ENCODE assay signal across 8 cellular contexts in the genomic region with DNA sequence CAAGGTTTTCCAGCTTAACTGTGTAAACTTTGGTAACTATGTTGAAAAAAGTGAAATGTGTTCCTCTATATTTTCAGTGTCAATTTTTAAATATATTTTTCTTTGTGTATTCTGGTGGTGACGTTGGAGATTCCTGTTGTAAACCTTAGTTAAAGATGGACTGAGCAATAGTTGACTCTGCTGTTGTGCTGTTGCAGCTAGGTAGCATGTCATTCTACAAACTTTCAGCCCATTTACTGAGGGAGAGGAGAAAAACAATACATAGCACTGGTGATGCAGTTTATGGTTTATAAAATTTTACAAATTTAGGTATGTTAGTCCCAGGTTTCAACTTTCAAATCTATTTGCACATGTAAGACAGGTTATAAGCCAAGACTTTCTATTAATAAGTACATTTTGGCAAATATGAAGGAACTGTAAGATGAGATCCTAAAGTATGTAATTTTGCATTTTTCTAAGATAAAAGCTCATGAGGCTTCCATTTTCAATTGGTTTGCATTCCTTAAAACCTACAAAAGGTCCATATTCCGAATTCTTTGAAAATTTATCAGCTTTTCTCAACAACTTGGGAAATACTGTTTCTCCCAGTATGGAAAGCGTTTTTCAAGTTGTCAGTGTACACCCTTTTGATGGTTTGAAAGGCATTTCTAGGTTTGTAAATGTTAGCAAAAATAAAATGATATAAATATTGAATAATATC. TPM values are rescaled to one million over a fixed set of nuclear protein-coding genes. Genes with fewer than 3 reads are reported as not detected.
A peak's percentile ranks its signal among the peaks of the same experiment; 100 is the strongest.
DNase-seq lines count a peak whose midpoint lies in the region; ATAC-seq, FAIRE-seq and TF ChIP-seq lines count a peak whose summit lies in the region.

No MANE protein-coding gene starts in this region.

- no peaks in the 10 kb centered on the region for H3K27me3 ChIP-seq in BE2C
- H3K27me3 ChIP-seq in bronchial epithelial cell (ENCODE audit: control insufficient read depth, insufficient read depth, low read length): no peaks in the 10 kb centered on the region
- no peaks in the 10 kb centered on the region for H3K27me3 ChIP-seq in mucosa of stomach (ENCODE audit: control insufficient read depth, insufficient read depth, low read length)
- no peaks in the 10 kb centered on the region for H3K27me3 ChIP-seq in ovary

- no peak for TF ChIP-seq POLR2A in ovary (IDR thresholded peaks at IDR 0.05)

- TF ChIP-seq EP300 in ovary (IDR thresholded peaks at IDR 0.05): no peak

- no peak for ATAC-seq in GM21360 (IDR thresholded peaks at IDR 0.05; ENCODE audit: unreplicated experiment)

- FAIRE-seq in bronchial epithelial cell (lab: Jason Lieb, UNC): no peak

- WGBS in ovary, 3 donors: 40 to 55% (median 50%) methylated on average over 3 of the region's 3 CpGs

- H3K9me3 ChIP-seq in BE2C: no peaks in the 10 kb centered on the region
- H3K9me3 ChIP-seq in KOPT-K1 (ENCODE audit: insufficient read depth, low read length, poor library complexity, severe bottlenecking): no peaks in the 10 kb centered on the region
- H3K9me3 ChIP-seq in mucosa of stomach (ENCODE audit: control insufficient read depth, low read length): no peaks in the 10 kb centered on the region
- H3K9me3 ChIP-seq in ovary: no peaks in the 10 kb centered on the region

- H3K4me1 ChIP-seq in BE2C (no peaks in the 10 kb centered on the region), mucosa of stomach (ENCODE audit: control insufficient read depth, insufficient read depth, low read length) (peaks cover 36% of the 10 kb centered on the region), ovary (ENCODE audit: insufficient read depth) (no peaks in the 10 kb centered on the region)

- H3K36me3 ChIP-seq in BE2C (no peaks in the 10 kb centered on the region), KOPT-K1 (ENCODE audit: insufficient read depth, low read length) (no peaks in the 10 kb centered on the region; the same call in 1 of the 2 replicates), bronchial epithelial cell (ENCODE audit: control insufficient read depth, insufficient read depth, low read length) (no peaks in the 10 kb centered on the region), mucosa of stomach (ENCODE audit: control insufficient read depth, insufficient read depth, low read length) (no peaks in the 10 kb centered on the region), ovary (no peaks in the 10 kb centered on the region)

- DNase-seq in BE2C: no peak
- no peak for DNase-seq in bronchial epithelial cell (ENCODE audit: low read depth)
- no peak for DNase-seq in HCEC 1CT
- no peak for DNase-seq in ovary
- no peak for DNase-seq in DMS79 treated with DMSO at 0.1 percent for 48 hours (lab: John Stamatoyannopoulos, UW)

- intact Hi-C loops in ovary (cut with DNase I): no loop called here

- H3K27ac ChIP-seq in KOPT-K1 (ENCODE audit: low read depth, low read length, poor library complexity, severe bottlenecking) (peak overlapping the region; percentile 65), ovary (no peak overlapping the region)

- peak overlapping the region; percentile 94 for H3K9ac ChIP-seq in mucosa of stomach (ENCODE audit: low read length)

- TF ChIP-seq CTCF in BE2C (IDR thresholded peaks at IDR 0.05; ENCODE audit: low read depth, low read length) (no peak), bronchial epithelial cell (IDR thresholded peaks at IDR 0.05; ENCODE audit: insufficient read depth, low read length, severe bottlenecking) (no peak), ovary (IDR thresholded peaks at IDR 0.05) (no peak)

- peak overlapping the region; percentile 98 for H3K4me3 ChIP-seq in BE2C (ENCODE audit: low read depth, low read length)
- H3K4me3 ChIP-seq in bronchial epithelial cell (ENCODE audit: low read depth, low read length): peak overlapping the region; percentile 87
- H3K4me3 ChIP-seq in mucosa of stomach (ENCODE audit: low read length): no peak overlapping the region
- H3K4me3 ChIP-seq in ovary: no peak overlapping the region

RNA-seq across cellular contexts. Expression of gene NDFIP2, which starts 1.5 kb away (rescaled TPM):
- 54.6 TPM for polyA plus RNA-seq in BE2C (2012; ENCODE audit: insufficient read depth, insufficient read length, low read depth)
- total RNA-seq in bronchial epithelial cell (61.7 and 80.0 TPM in 2 replicates), ovary (10 to 100 TPM in 6 of 7 donors, 1 to 10 TPM in 1; 8.7 to 20.4 (median 15.5) TPM)
- 10 to 100 TPM in 1 of 2 donors, 1 to 10 TPM in 1; 5.9 to 15.6 TPM for polyA plus RNA-seq in ovary

Comparison
In these comparisons a context has a peak if more than half of its experiments do, and no peak if none do; other contexts are left out.
1. H3K4me3 ChIP-seq: peak in BE2C (single experiment) and bronchial epithelial cell (single experiment); none in mucosa of stomach (single experiment) and ovary (single experiment).